In the genomic region with DNA sequence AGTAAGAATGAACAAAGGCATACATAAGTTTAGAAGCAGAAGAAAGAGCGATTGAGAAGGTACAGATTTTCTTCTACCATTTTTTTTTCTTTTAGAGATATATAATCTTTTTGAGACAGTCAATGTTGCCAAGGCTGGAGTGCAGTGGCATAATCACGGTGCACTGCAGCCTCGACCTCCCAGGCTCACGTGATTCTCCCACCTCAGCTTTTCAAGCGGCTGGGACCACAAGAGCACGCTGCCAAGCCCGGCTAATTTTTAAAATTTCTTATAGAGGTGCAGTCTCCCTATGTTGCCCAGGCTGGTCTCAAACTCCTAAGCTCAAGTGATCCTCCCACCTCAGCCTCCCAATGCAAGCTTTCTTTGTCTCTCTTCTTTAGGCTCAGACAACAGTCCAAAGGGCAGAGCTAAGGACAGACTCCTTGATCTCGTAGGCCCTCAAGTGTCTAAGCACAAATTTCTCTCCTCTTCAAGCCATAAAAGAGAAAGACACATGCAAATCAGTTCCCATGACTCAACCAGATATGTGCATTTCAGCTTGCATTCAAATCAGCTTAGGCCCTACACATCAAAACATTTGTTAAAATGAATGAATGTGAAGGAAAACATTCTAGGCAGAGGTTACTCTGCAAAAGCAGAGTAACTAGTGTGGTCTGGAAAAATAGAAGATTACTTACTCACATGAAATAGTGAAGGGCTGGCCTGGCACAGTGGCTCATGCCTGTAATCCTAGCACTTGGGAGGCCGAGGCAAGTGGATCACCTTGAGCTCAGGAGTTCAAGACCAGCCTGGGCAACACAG, we compare ENCODE assay signal across 9 cellular contexts. TPM values are rescaled to one million over a fixed set of nuclear protein-coding genes. Genes with fewer than 3 reads are reported as not detected.
DNase-seq lines count a peak whose midpoint lies in the region; ATAC-seq and TF ChIP-seq lines count a peak whose summit lies in the region.
"Had no signal": no experiment of that assay in that cellular context is flagged by ENCODE, and none has a peak within 500 bp of the region (broad histone marks: within the 10 kb centered on the region; RNA-seq: fewer than 3 reads in every experiment).

No MANE protein-coding gene starts in this region.

- H3K27me3 ChIP-seq in SJSA1 (replicated peaks), result no peaks in the 10 kb centered on the region
- H3K27me3 ChIP-seq: Peyer's patch had no signal

- peak in 1 of 2 experiments; percentile 45 for DNase-seq in SJSA1 (ENCODE audit: low read depth in 1 of 2, low spot score in 2 of 2)
- peak; percentile 26 for DNase-seq in non-pigmented ciliary epithelial cell (ENCODE audit: low read depth)
- no peak for DNase-seq in cortex of kidney (lab: John Stamatoyannopoulos, UW)
- no peak for DNase-seq in GM13976 (ENCODE audit: low spot score)
- no peak for DNase-seq in NCI-H524 treated with DMSO at 0.1 percent for 48 hours (lab: John Stamatoyannopoulos, UW)
- DNase-seq: Peyer's patch had no signal

- no peaks in the 10 kb centered on the region for H3K9me3 ChIP-seq in SJSA1 (replicated peaks)
- H3K9me3 ChIP-seq: Peyer's patch had no signal

- no peak for TF ChIP-seq CTCF in GM13976 (IDR thresholded peaks at IDR 0.05; ENCODE audit: borderline replicate concordance, control extremely low read depth, extremely low read depth, insufficient read depth, missing control alignments)

- peaks cover 11% of the 10 kb centered on the region; the same call in 1 of the 2 replicates for H3K4me1 ChIP-seq in SJSA1 (replicated peaks)

- no peak overlapping the region for H3K4me3 ChIP-seq in SJSA1
- H3K4me3 ChIP-seq: Peyer's patch had no signal

- H3K27ac ChIP-seq in SJSA1, result peak overlapping the region; percentile 37

- H3K36me3 ChIP-seq in SJSA1, result no peaks in the 10 kb centered on the region
- H3K36me3 ChIP-seq: Peyer's patch had no signal

- in situ Hi-C loops in GM13976 (cut with MboI; ENCODE audit: low sequenced_read_pairs, unreplicated experiment), result no loop called here

- ATAC-seq in GM18861 (IDR thresholded peaks at IDR 0.05; ENCODE audit: unreplicated experiment), result peak; percentile 47
- ATAC-seq in HG02571 (IDR thresholded peaks at IDR 0.05; ENCODE audit: unreplicated experiment), result peak; percentile 59
- ATAC-seq in GM18873 (IDR thresholded peaks at IDR 0.05; ENCODE audit: low FRiP score, unreplicated experiment), result no peak

RNA-seq across cellular contexts. Expression of gene ITSN2, which starts 18.0 kb away (rescaled TPM):
- total RNA-seq in SJSA1 (2014; rRNA removed; shearing (Covaris generic)), result 17.7 and 30.7 TPM in 2 replicates
